In genomic region chr11:46977940-46978595, GRCh38 we compare ENCODE assay signal across 1 cellular context.
TF ChIP-seq lines count a peak whose summit lies in the region.

No MANE protein-coding gene starts in this region.

TF ChIP-seq in K562, 482 proteins besides CTCF, POLR2A, EP300 and RAD21 (continued from another document):
- TF ChIP-seq NCOR1 (IDR thresholded peaks at IDR 0.05) = 0 out of 2 replicates have a peak, but pooled peaks have one; percentile 9
- 0 out of 2 replicates have a peak, but pooled peaks have one; percentile 37 for TF ChIP-seq TEAD4 (IDR thresholded peaks at IDR 0.05; ENCODE audit: low read length)
- no peak for TF ChIP-seq TEAD4 (CRISPR knock-in tag; IDR thresholded peaks at IDR 0.05; ENCODE audit: borderline replicate concordance)
- peak; percentile 69; the same call in 1 of the 2 replicates for TF ChIP-seq SMARCA4 (IDR thresholded peaks at IDR 0.05)
- no peak for TF ChIP-seq ZSCAN32 (CRISPR knock-in tag; IDR thresholded peaks at IDR 0.05)
- TF ChIP-seq CEBPB (tag; IDR thresholded peaks at IDR 0.05) = peak; percentile 11; the same call in 1 of the 2 replicates
- TF ChIP-seq RFX1 (IDR thresholded peaks at IDR 0.05) = no peak
- TF ChIP-seq CBFA2T3 (IDR thresholded peaks at IDR 0.05) = peak; percentile 43; the same call in 1 of the 2 replicates
- 0 out of 2 replicates have a peak, but pooled peaks have one; percentile 14 for TF ChIP-seq ZNF316 (IDR thresholded peaks at IDR 0.05)
- no peak for TF ChIP-seq MCM5 (IDR thresholded peaks at IDR 0.05; ENCODE audit: low read depth)
- no peak for TF ChIP-seq ZC3H11A (IDR thresholded peaks at IDR 0.05; ENCODE audit: low read depth, low read length)
- peak; percentile 58; the same call in 1 of the 2 replicates for TF ChIP-seq ATF3 (IDR thresholded peaks at IDR 0.05)
- no peak for TF ChIP-seq ATF3 (CRISPR knock-in tag; conservative IDR thresholded peaks at IDR 0.05)
- TF ChIP-seq DPF2 (IDR thresholded peaks at IDR 0.05) = peak; percentile 54; the same call in 1 of the 2 replicates
- TF ChIP-seq RBM34 (IDR thresholded peaks at IDR 0.05; ENCODE audit: borderline replicate concordance, insufficient read depth, low read length) = no peak
- peak; percentile 75 for TF ChIP-seq ARID1B (IDR thresholded peaks at IDR 0.05)
- TF ChIP-seq SP2 (IDR thresholded peaks at IDR 0.05; ENCODE audit: extremely low read depth, low read depth, low read length, poor library complexity, severe bottlenecking) = no peak
- no peak for TF ChIP-seq ZNF384 (IDR thresholded peaks at IDR 0.05; ENCODE audit: low read depth, low read length)
- TF ChIP-seq MIER1 (IDR thresholded peaks at IDR 0.05; ENCODE audit: low read depth) = no peak
- TF ChIP-seq FOSL1 (tag; conservative IDR thresholded peaks at IDR 0.05) = peak; percentile 82
- no peak for TF ChIP-seq FIP1L1 (IDR thresholded peaks at IDR 0.05; ENCODE audit: low read depth, low read length, poor library complexity, severe bottlenecking)
